ENCODE assay signal across 16 cellular contexts in genomic region chr3:69435274-69436262, GRCh38. TPM values are rescaled to one million over a fixed set of nuclear protein-coding genes. Genes with fewer than 3 reads are reported as not detected.
DNase-seq lines count a peak whose midpoint lies in the region; ATAC-seq and TF ChIP-seq lines count a peak whose summit lies in the region.
"Had no signal": no experiment of that assay in that cellular context is flagged by ENCODE, and none has a peak within 500 bp of the region (broad histone marks: within the 10 kb centered on the region; RNA-seq: fewer than 3 reads in every experiment).

No MANE protein-coding gene starts in this region.

- DNase-seq in GM10248 (ENCODE audit: extremely low spot score), result peak; percentile 37
- no peak for DNase-seq in foreskin melanocyte
- no peak for DNase-seq in aorta
- DNase-seq in NOMO-1 (lab: John Stamatoyannopoulos, UW; ENCODE audit: unreplicated experiment in 2 of 2), result no peak
- DNase-seq in heart right ventricle, result no peak
- DNase-seq: amniotic stem cell; effector memory CD4-positive, alpha-beta T cell; NCI-H1417 treated with DMSO at 0.1 percent for 48 hours; NCI-H774; SK-N-SH; stimulated activated CD4-positive, alpha-beta T cell treated with anti-CD3 and anti-CD28 coated beads, Interleukin-2, amount 100 ng/mL, for 48 hours; substantia nigra had no signal

- H3K4me3 ChIP-seq in aorta (ENCODE audit: low read length in 2 of 2), result no peak overlapping the region
- no peak overlapping the region for H3K4me3 ChIP-seq in heart right ventricle

- TF ChIP-seq CTCF in GM10248 (IDR thresholded peaks at IDR 0.05; ENCODE audit: control extremely low read depth, extremely low read depth, low read depth, missing control alignments) (no peak), heart right ventricle (IDR thresholded peaks at IDR 0.05) (no peak)

- no peaks in the 10 kb centered on the region for H3K4me1 ChIP-seq in aorta (ENCODE audit: control insufficient read depth in 1 of 2, insufficient read depth in 2 of 2, low read length in 2 of 2)
- peaks cover 0 to 29% (median 6%) of the 10 kb centered on the region in 9 donors for H3K4me1 ChIP-seq in heart right ventricle
- H3K4me1 ChIP-seq: parathyroid adenoma had no signal

- WGBS in aorta, 2 donors, result 73 to 76% methylated on average over 2 of the region's 2 CpGs
- WGBS in heart right ventricle, 2 donors, result 88 to 90% methylated on average over 2 of the region's 2 CpGs

- intact Hi-C loops in aorta (cut with DNase I), result loop anchor here in 1 of 2 donors (10.0 kb wide), 1 partner anchor 239 kb away; no protein-coding TSS in a partner anchor
- intact Hi-C loops in heart right ventricle (cut with DNase I), result loop anchor here in 3 of 10 donors (5.0 to 10.0 kb wide), 2 partner anchors 99 to 232 kb away; no protein-coding TSS in a partner anchor

- H3K27ac ChIP-seq in aorta (ENCODE audit: low read depth in 1 of 2, low read length in 2 of 2), result no peak overlapping the region
- H3K27ac ChIP-seq in heart right ventricle, result no peak overlapping the region
- H3K27ac ChIP-seq: parathyroid adenoma had no signal

- H3K27me3 ChIP-seq in aorta (ENCODE audit: control insufficient read depth in 1 of 2, insufficient read depth in 2 of 2, low read length in 1 of 2) (no peaks in the 10 kb centered on the region), heart right ventricle (no peaks in the 10 kb centered on the region)

- H3K36me3 ChIP-seq in aorta (ENCODE audit: control insufficient read depth in 1 of 2, insufficient read depth in 2 of 2, low read length in 1 of 2) (no peaks in the 10 kb centered on the region), heart right ventricle (no peaks in the 10 kb centered on the region)

- CTCF ChIA-PET in GM10248 (lab: Yijun Ruan, JAX), result interaction anchor here (1.0 to 1.4 kb wide), 3 partner anchors 129 to 275 kb away, joined by 3 read pairs; no protein-coding TSS in a partner anchor

- POLR2A ChIA-PET in GM10248 (lab: Yijun Ruan, JAX), result no interaction called here

- ATAC-seq in GM18907 (IDR thresholded peaks at IDR 0.05; ENCODE audit: unreplicated experiment), result peak; percentile 64
- peak; percentile 73 for ATAC-seq in HG02678 (IDR thresholded peaks at IDR 0.05; ENCODE audit: unreplicated experiment)
- ATAC-seq in HG03521 (IDR thresholded peaks at IDR 0.05; ENCODE audit: unreplicated experiment), result peak; percentile 48
- ATAC-seq in aorta (ENCODE audit: low FRiP score), result no peak
- ATAC-seq in heart right ventricle, result no peak

- H3K9me3 ChIP-seq in aorta (ENCODE audit: control insufficient read depth, low read length) (no peaks in the 10 kb centered on the region), heart right ventricle (no peaks in the 10 kb centered on the region)
- H3K9me3 ChIP-seq: SK-N-SH had no signal

RNA-seq across cellular contexts. Expression of gene FRMD4B, which starts 49.7 kb away (rescaled TPM):
- total RNA-seq in aorta (10 to 100 TPM; 23.5 to 73.6 TPM), heart right ventricle (10 to 100 TPM in 9 of 10 donors, 1 to 10 TPM in 1; 9.5 to 31.0 (median 17.7) TPM)
- polyA plus RNA-seq in aorta (10 to 100 TPM in 1 of 2 donors, 1 to 10 TPM in 1; 5.6 to 24.4 TPM), heart right ventricle (1 to 10 TPM; 4.1 to 7.8 TPM)

Comparison
In these comparisons a context has a peak if more than half of its experiments do, and no peak if none do; other contexts are left out.
1. ATAC-seq: peak in GM18907 (single experiment), HG02678 (single experiment) and HG03521 (single experiment); none in aorta (single experiment) and heart right ventricle (0 of 8).